Comparison of ENCODE assay signal across 17 cellular contexts in genomic region chr19:48990400-48990799, GRCh38. TPM values are rescaled to one million over a fixed set of nuclear protein-coding genes. Genes with fewer than 3 reads are reported as not detected.
DNase-seq lines count a peak whose midpoint lies in the region; ATAC-seq, FAIRE-seq and TF ChIP-seq lines count a peak whose summit lies in the region.
"Had no signal": no experiment of that assay in that cellular context is flagged by ENCODE, and none has a peak within 500 bp of the region (broad histone marks: within the 10 kb centered on the region; RNA-seq: fewer than 3 reads in every experiment).

No MANE protein-coding gene starts in this region.

- H3K9me3 Mint-ChIP-seq in activated naive CD8-positive, alpha-beta T cell treated with anti-CD3 and anti-CD28 coated beads, Interleukin-2, amount 50 U/mL, for 24 hours, result no peaks in the 10 kb centered on the region
- H3K9me3 Mint-ChIP-seq in osteocyte (ENCODE audit: unreplicated experiment), result no peaks in the 10 kb centered on the region
- H3K9me3 Mint-ChIP-seq: GM23338; stimulated activated naive CD8-positive, alpha-beta T cell treated with anti-CD3 and anti-CD28 coated beads, Interleukin-15, amount 100 ng/mL, for 72 hours had no signal

- H3K36me3 Mint-ChIP-seq in activated naive CD8-positive, alpha-beta T cell treated with anti-CD3 and anti-CD28 coated beads, Interleukin-2, amount 50 U/mL, for 24 hours (ENCODE audit: low read depth), result peaks cover 30% of the 10 kb centered on the region
- peaks cover 10% of the 10 kb centered on the region for H3K36me3 Mint-ChIP-seq in osteocyte (ENCODE audit: unreplicated experiment)

- intact Hi-C loops in HepG2 (cut with micrococcal nuclease; ENCODE audit: unreplicated experiment), result no loop called here
- intact Hi-C loops in right lobe of liver (cut with DNase I), result no loop called here

- H3K4ac ChIP-seq in mesenchymal stem cell (ENCODE audit: low read depth in 1 of 2, low read length in 2 of 2), result no peak overlapping the region

- 97% methylated on average over 4 of the region's 4 CpGs for WGBS in HepG2 (ENCODE audit: low lambda C conversion rate)
- 73% methylated on average over 4 of the region's 4 CpGs for WGBS in right lobe of liver (ENCODE audit: insufficient coverage, low coverage, low lambda C conversion rate, missing lambda C conversion rate)
- WGBS in mesenchymal stem cell, result 84% methylated on average over 4 of the region's 4 CpGs

- H3K9ac ChIP-seq in HepG2 (ENCODE audit: insufficient read depth, low read depth, low read length) (0 out of 2 replicates have a peak overlapping the region, but pooled peaks have one; percentile 10), mesenchymal stem cell (ENCODE audit: low read length) (peak overlapping the region; percentile 44)

- H4K91ac ChIP-seq in mesenchymal stem cell (ENCODE audit: low read length), result no peak overlapping the region

- peak overlapping the region; percentile 23 for H3K27ac Mint-ChIP-seq in activated naive CD8-positive, alpha-beta T cell treated with anti-CD3 and anti-CD28 coated beads, Interleukin-2, amount 50 U/mL, for 24 hours
- no peak overlapping the region for H3K27ac Mint-ChIP-seq in osteocyte (ENCODE audit: unreplicated experiment)
- H3K27ac Mint-ChIP-seq: GM23338 had no signal

- CTCF ChIA-PET in HepG2 (lab: Yijun Ruan, JAX; ENCODE audit: low intra/inter-chr PET ratio, low total read pairs), result no interaction called here

- no peak overlapping the region for H2BK5ac ChIP-seq in mesenchymal stem cell (ENCODE audit: low read depth, low read length, poor library complexity, severe bottlenecking)

- H3K27ac ChIP-seq in HepG2 (ENCODE audit: extremely low read length, insufficient read depth, low read length) (no peak overlapping the region), right lobe of liver (no peak overlapping the region), mesenchymal stem cell (ENCODE audit: low read length, poor library complexity, severe bottlenecking) (no peak overlapping the region)

- in situ Hi-C loops in HepG2 (cut with HindIII; ENCODE audit: extremely low pct_ligation_motif_present, low pct_unique_long_range_greater_than_20kb), result no loop called here

- peaks cover 32% of the 10 kb centered on the region for H3K4me1 ChIP-seq in HepG2 (ENCODE audit: insufficient read depth, low read length)
- peaks cover 0 to 18% (median 11%) of the 10 kb centered on the region in 4 donors for H3K4me1 ChIP-seq in right lobe of liver
- peaks cover 25% of the 10 kb centered on the region for H3K4me1 ChIP-seq in mesenchymal stem cell (ENCODE audit: control insufficient read depth, insufficient read depth, low read depth, low read length)
- H3K4me1 ChIP-seq: BE2C had no signal

- H3K4me2 ChIP-seq in HepG2 (ENCODE audit: low read depth, low read length) (peak overlapping the region; percentile 10; the same call in 1 of the 2 replicates), mesenchymal stem cell (ENCODE audit: low read length, poor library complexity, severe bottlenecking) (no peak overlapping the region)
- H3K4me2 ChIP-seq: GM23338 had no signal

- POLR2A ChIA-PET in HepG2 (lab: Yijun Ruan, JAX), result no interaction called here

- H4K20me1 ChIP-seq in HepG2 (ENCODE audit: insufficient read depth, low read length), result no peaks in the 10 kb centered on the region

- no peak for TF ChIP-seq RAD21 in HepG2 (CRISPR knock-in tag; IDR thresholded peaks at IDR 0.05)

- no peak overlapping the region for H3K23ac ChIP-seq in mesenchymal stem cell (ENCODE audit: low read length in 2 of 2)

- H3K79me2 ChIP-seq in HepG2 (ENCODE audit: insufficient read depth, low read length), result peaks cover 44% of the 10 kb centered on the region

- peaks cover 9 to 30% of the 10 kb centered on the region in 2 experiments; a peak in 4 of 5 replicates for H3K36me3 ChIP-seq in HepG2 (replicated peaks in 1 of 2; ENCODE audit: control insufficient read depth in 1 of 2, insufficient read depth in 2 of 2, low read length in 2 of 2)
- H3K36me3 ChIP-seq in right lobe of liver, result peaks cover 0 to 21% (median 0%) of the 10 kb centered on the region in 4 donors
- peaks cover 43 to 53% of the 10 kb centered on the region in 2 experiments for H3K36me3 ChIP-seq in mesenchymal stem cell (ENCODE audit: control insufficient read depth in 1 of 2, insufficient read depth in 2 of 2, low read depth in 1 of 2, low read length in 2 of 2)

- H3K4me3 Mint-ChIP-seq in activated naive CD8-positive, alpha-beta T cell treated with anti-CD3 and anti-CD28 coated beads, Interleukin-2, amount 50 U/mL, for 24 hours, result no peak overlapping the region
- H3K4me3 Mint-ChIP-seq in osteocyte (ENCODE audit: unreplicated experiment), result no peak overlapping the region
- H3K4me3 Mint-ChIP-seq: stimulated activated naive CD8-positive, alpha-beta T cell treated with anti-CD3 and anti-CD28 coated beads, Interleukin-15, amount 100 ng/mL, for 72 hours had no signal

- no peaks in the 10 kb centered on the region for H3K27me3 Mint-ChIP-seq in activated naive CD8-positive, alpha-beta T cell treated with anti-CD3 and anti-CD28 coated beads, Interleukin-2, amount 50 U/mL, for 24 hours
- H3K27me3 Mint-ChIP-seq in osteocyte (ENCODE audit: unreplicated experiment), result no peaks in the 10 kb centered on the region
- H3K27me3 Mint-ChIP-seq: stimulated activated naive CD8-positive, alpha-beta T cell treated with anti-CD3 and anti-CD28 coated beads, Interleukin-15, amount 100 ng/mL, for 72 hours had no signal

- TF ChIP-seq EP300 in HepG2 (IDR thresholded peaks at IDR 0.05; ENCODE audit: low read depth in 2 of 2, low read length in 2 of 2), result no peak
- no peak for TF ChIP-seq EP300 in HepG2 (CRISPR knock-in tag; IDR thresholded peaks at IDR 0.05; ENCODE audit: borderline replicate concordance)

- no peak overlapping the region for H3K18ac ChIP-seq in mesenchymal stem cell (ENCODE audit: low read depth in 1 of 2, low read length in 2 of 2)

- no peak overlapping the region for H3K14ac ChIP-seq in mesenchymal stem cell (ENCODE audit: low read length in 2 of 2)

- no peak overlapping the region for H2BK12ac ChIP-seq in mesenchymal stem cell (ENCODE audit: low read length in 2 of 2)

- H2BK120ac ChIP-seq in mesenchymal stem cell (ENCODE audit: low read depth, low read length), result no peak overlapping the region

- H3K4me1 Mint-ChIP-seq in activated naive CD8-positive, alpha-beta T cell treated with anti-CD3 and anti-CD28 coated beads, Interleukin-2, amount 50 U/mL, for 24 hours, result peaks cover 52% of the 10 kb centered on the region
- peaks cover 25% of the 10 kb centered on the region for H3K4me1 Mint-ChIP-seq in osteocyte (ENCODE audit: unreplicated experiment)

- no peak overlapping the region for H2BK15ac ChIP-seq in mesenchymal stem cell (ENCODE audit: low read depth, poor library complexity, severe bottlenecking)

- DNase-seq in HepG2 (ENCODE audit: low spot score) (no peak), right lobe of liver (no peak), mesenchymal stem cell (no peak), GM19240 (ENCODE audit: insufficient read length, low spot score) (no peak), osteocyte (ENCODE audit: extremely low spot score, unreplicated experiment) (no peak), DMS 273 (lab: John Stamatoyannopoulos, UW; ENCODE audit: unreplicated experiment) (no peak), RPMI8226 (no peak)
- no peak for DNase-seq in activated naive CD8-positive, alpha-beta T cell treated with anti-CD3 and anti-CD28 coated beads, Interleukin-2, amount 50 U/mL, for 24 hours
- DNase-seq: activated CD4-positive, alpha-beta T cell treated with anti-CD3 and anti-CD28 coated beads for 48 hours; activated effector memory CD4-positive, alpha-beta T cell treated with anti-CD3 and anti-CD28 coated beads, Interleukin-2, amount 50 U/mL, for 16 hours; BE2C; cerebellar nuclear complex; erythroblast; NCI-H2107; stimulated activated naive CD8-positive, alpha-beta T cell treated with anti-CD3 and anti-CD28 coated beads, Interleukin-15, amount 100 ng/mL, for 72 hours had no signal

- FAIRE-seq in HepG2 (lab: Jason Lieb, UNC), result no peak

- BruUV-seq in HepG2 (replicated peaks; lab: Mats Ljungman, UMichigan), result no TSS peak

- peaks cover 32% of the 10 kb centered on the region for H3K79me1 ChIP-seq in mesenchymal stem cell (replicated peaks; ENCODE audit: low read length, poor library complexity, severe bottlenecking)

- TF ChIP-seq POLR2A in HepG2 (IDR thresholded peaks at IDR 0.05; ENCODE audit: insufficient read depth in 1 of 2, low read depth in 2 of 2, low read length in 2 of 2) (no peak), right lobe of liver (IDR thresholded peaks at IDR 0.05) (no peak)

- no peak for ATAC-seq in HepG2
- no peak for ATAC-seq in right lobe of liver
- no peak for ATAC-seq in activated naive CD8-positive, alpha-beta T cell treated with anti-CD3 and anti-CD28 coated beads, Interleukin-2, amount 50 U/mL, for 24 hours
- ATAC-seq: GM23338; stimulated activated naive CD8-positive, alpha-beta T cell treated with anti-CD3 and anti-CD28 coated beads, Interleukin-15, amount 100 ng/mL, for 72 hours had no signal

- TF ChIP-seq CTCF in HepG2 (CRISPR knock-in tag; IDR thresholded peaks at IDR 0.05) (no peak), right lobe of liver (IDR thresholded peaks at IDR 0.05) (no peak), osteocyte (IDR thresholded peaks at IDR 0.05) (no peak)

- H3K27me3 ChIP-seq in HepG2 (ENCODE audit: control insufficient read depth in 1 of 2, insufficient read depth in 2 of 2, low read length in 2 of 2) (no peaks in the 10 kb centered on the region; a peak in 1 of 5 replicates), right lobe of liver (no peaks in the 10 kb centered on the region), mesenchymal stem cell (ENCODE audit: control insufficient read depth in 1 of 2, insufficient read depth in 1 of 2, low read length in 2 of 2) (no peaks in the 10 kb centered on the region)
- H3K27me3 ChIP-seq: BE2C had no signal

- no peaks in the 10 kb centered on the region for H3K9me3 ChIP-seq in HepG2 (ENCODE audit: low read length)
- H3K9me3 ChIP-seq in right lobe of liver, result no peaks in the 10 kb centered on the region
- H3K9me3 ChIP-seq in mesenchymal stem cell (ENCODE audit: control insufficient read depth, low read length), result no peaks in the 10 kb centered on the region
- H3K9me3 ChIP-seq: BE2C had no signal

- H2AFZ ChIP-seq in HepG2 (ENCODE audit: low read length), result no peak overlapping the region
- H2AFZ ChIP-seq in mesenchymal stem cell (ENCODE audit: low read depth, low read length), result no peak overlapping the region
- H2AFZ ChIP-seq: GM23338 had no signal

- H3K4me3 ChIP-seq in HepG2 (replicated peaks in 1 of 3; ENCODE audit: insufficient read depth in 1 of 3, low read depth in 2 of 3, low read length in 3 of 3) (no peak overlapping the region), right lobe of liver (no peak overlapping the region), mesenchymal stem cell (ENCODE audit: insufficient read depth in 1 of 2, low read depth in 1 of 2, low read length in 2 of 2) (peak overlapping the region in 1 of 2 experiments; percentile 97)
- H3K4me3 ChIP-seq: GM23338 had no signal

- H4K8ac ChIP-seq in mesenchymal stem cell (ENCODE audit: low read length), result no peak overlapping the region

- no peak overlapping the region for H2AK5ac ChIP-seq in mesenchymal stem cell (ENCODE audit: low read length, severe bottlenecking)

RNA-seq across cellular contexts. Expression of gene GYS1, which starts 2.7 kb away (rescaled TPM):
- total RNA-seq in HepG2 (2016; rRNA removed; fragmentation: Illumina TruSeq; extraction: Trizol) (16.4 and 18.4 TPM in 2 replicates), right lobe of liver (10 to 100 TPM in 2 of 6 experiments, 1 to 10 TPM in 4; 4.7 to 12.5 (median 8.9) TPM), osteocyte (37.6 and 42.2 TPM in 2 replicates)
- total RNA-seq in HepG2 (2016; cell fraction: cytosol; rRNA removed; fragmentation: Illumina TruSeq; extraction: Trizol; ENCODE audit: low read depth), result 5.2 and 5.3 TPM in 2 replicates
- 13.3 and 20.4 TPM in 2 replicates for total RNA-seq in HepG2 (2016; cell fraction: insoluble cytoplasmic fraction; rRNA removed; fragmentation: Illumina TruSeq; extraction: Trizol)
- total RNA-seq in HepG2 (2016; cell fraction: membrane; rRNA removed; fragmentation: Illumina TruSeq; extraction: Trizol), result 4.9 and 5.1 TPM in 2 replicates
- total RNA-seq in HepG2 (2016; cell fraction: nucleus; rRNA removed; fragmentation: Illumina TruSeq; extraction: Trizol), result 17.7 and 22.5 TPM in 2 replicates
- polyA plus RNA-seq in HepG2 (2011; rRNA removed), result 34.3 and 42.1 TPM in 2 replicates
- 15.4 and 24.0 TPM in 2 replicates for polyA plus RNA-seq in HepG2 (2011; cell fraction: cytosol; rRNA removed)
- 43.8 and 62.9 TPM in 2 replicates for polyA plus RNA-seq in HepG2 (2011; cell fraction: nucleus; rRNA removed)
- 10.2 and 20.0 TPM in 2 replicates for polyA plus RNA-seq in HepG2 (2012)
- polyA plus RNA-seq in HepG2 (2016; cell fraction: cytosol; fragmentation: Illumina TruSeq; extraction: Trizol; ENCODE audit: low read depth), result 1.1 and 1.4 TPM in 2 replicates
- polyA plus RNA-seq in HepG2 (2016; cell fraction: insoluble cytoplasmic fraction; fragmentation: Illumina TruSeq; extraction: Trizol; ENCODE audit: low read depth), result 10.8 and 15.0 TPM in 2 replicates
- polyA plus RNA-seq in HepG2 (2016; cell fraction: membrane; fragmentation: Illumina TruSeq; extraction: Trizol; ENCODE audit: low read depth), result 2.9 and 3.5 TPM in 2 replicates
- 28.6 and 30.1 TPM in 2 replicates for polyA plus RNA-seq in HepG2 (2016; cell fraction: nucleus; fragmentation: Illumina TruSeq; extraction: Trizol; ENCODE audit: insufficient read depth, low read depth)
- 85.1 and 134 TPM in 2 replicates for polyA minus RNA-seq in HepG2 (2011; rRNA and poly(A)+ RNA removed; ENCODE audit: low replicate concordance)
- 22.2 and 28.2 TPM in 2 replicates for polyA minus RNA-seq in HepG2 (2011; cell fraction: cytosol; rRNA and poly(A)+ RNA removed)
- 26.5 and 44.0 TPM in 2 replicates for polyA minus RNA-seq in HepG2 (2011; cell fraction: nucleus; rRNA and poly(A)+ RNA removed)
- polyA plus RNA-seq in mesenchymal stem cell (2013, experiment 1 of 2), result 26.9 TPM
- polyA plus RNA-seq in mesenchymal stem cell (2013, experiment 2 of 2), result 27.1 TPM

RNA-seq across cellular contexts. Expression of gene RUVBL2, which starts 3.3 kb away (rescaled TPM):
- total RNA-seq in HepG2 (2016; rRNA removed; fragmentation: Illumina TruSeq; extraction: Trizol) (108 and 122 TPM in 2 replicates), right lobe of liver (10 to 100 TPM; 22.8 to 66.7 (median 32.3) TPM), osteocyte (61.2 and 64.2 TPM in 2 replicates)
- total RNA-seq in HepG2 (2016; cell fraction: cytosol; rRNA removed; fragmentation: Illumina TruSeq; extraction: Trizol; ENCODE audit: low read depth), result 42.8 and 44.4 TPM in 2 replicates
- total RNA-seq in HepG2 (2016; cell fraction: insoluble cytoplasmic fraction; rRNA removed; fragmentation: Illumina TruSeq; extraction: Trizol), result 98.2 and 127 TPM in 2 replicates
- total RNA-seq in HepG2 (2016; cell fraction: membrane; rRNA removed; fragmentation: Illumina TruSeq; extraction: Trizol), result 53.1 and 56.0 TPM in 2 replicates
- 57.1 and 62.8 TPM in 2 replicates for total RNA-seq in HepG2 (2016; cell fraction: nucleus; rRNA removed; fragmentation: Illumina TruSeq; extraction: Trizol)
- 109 and 120 TPM in 2 replicates for polyA plus RNA-seq in HepG2 (2011; rRNA removed)
- 120 and 188 TPM in 2 replicates for polyA plus RNA-seq in HepG2 (2011; cell fraction: cytosol; rRNA removed)
- 169 and 241 TPM in 2 replicates for polyA plus RNA-seq in HepG2 (2011; cell fraction: nucleus; rRNA removed)
- polyA plus RNA-seq in HepG2 (2012), result 71.6 and 76.0 TPM in 2 replicates
- polyA plus RNA-seq in HepG2 (2016; cell fraction: cytosol; fragmentation: Illumina TruSeq; extraction: Trizol; ENCODE audit: low read depth), result 38.1 and 42.9 TPM in 2 replicates
- polyA plus RNA-seq in HepG2 (2016; cell fraction: insoluble cytoplasmic fraction; fragmentation: Illumina TruSeq; extraction: Trizol; ENCODE audit: low read depth), result 87.8 and 103 TPM in 2 replicates
- polyA plus RNA-seq in HepG2 (2016; cell fraction: membrane; fragmentation: Illumina TruSeq; extraction: Trizol; ENCODE audit: low read depth), result 44.0 and 49.8 TPM in 2 replicates
- 101 and 102 TPM in 2 replicates for polyA plus RNA-seq in HepG2 (2016; cell fraction: nucleus; fragmentation: Illumina TruSeq; extraction: Trizol; ENCODE audit: insufficient read depth, low read depth)
- polyA minus RNA-seq in HepG2 (2011; rRNA and poly(A)+ RNA removed; ENCODE audit: low replicate concordance), result 203 and 355 TPM in 2 replicates
- 65.7 and 86.3 TPM in 2 replicates for polyA minus RNA-seq in HepG2 (2011; cell fraction: cytosol; rRNA and poly(A)+ RNA removed)
- polyA minus RNA-seq in HepG2 (2011; cell fraction: nucleus; rRNA and poly(A)+ RNA removed), result 47.3 and 59.2 TPM in 2 replicates
- 46.3 TPM for polyA plus RNA-seq in mesenchymal stem cell (2013, experiment 1 of 2)
- 43.5 TPM for polyA plus RNA-seq in mesenchymal stem cell (2013, experiment 2 of 2)

RNA-seq across cellular contexts. Expression of gene FTL, which starts 25.3 kb away (rescaled TPM):
- total RNA-seq in HepG2 (2016; rRNA removed; fragmentation: Illumina TruSeq; extraction: Trizol) (3,909 and 8,800 TPM in 2 replicates), right lobe of liver (over 10,000 TPM in 3 of 6 experiments, 1,000 to 10,000 TPM in 3; 5,005 to 19,229 (median 10,447) TPM), osteocyte (2,724 and 2,792 TPM in 2 replicates)
- total RNA-seq in HepG2 (2016; cell fraction: cytosol; rRNA removed; fragmentation: Illumina TruSeq; extraction: Trizol; ENCODE audit: low read depth), result 89,971 and 90,879 TPM in 2 replicates
- total RNA-seq in HepG2 (2016; cell fraction: insoluble cytoplasmic fraction; rRNA removed; fragmentation: Illumina TruSeq; extraction: Trizol), result 3,851 and 8,859 TPM in 2 replicates
- total RNA-seq in HepG2 (2016; cell fraction: membrane; rRNA removed; fragmentation: Illumina TruSeq; extraction: Trizol), result 51,578 and 56,338 TPM in 2 replicates
- total RNA-seq in HepG2 (2016; cell fraction: nucleus; rRNA removed; fragmentation: Illumina TruSeq; extraction: Trizol), result 2,617 and 3,067 TPM in 2 replicates
- 2,513 and 2,721 TPM in 2 replicates for polyA plus RNA-seq in HepG2 (2011; rRNA removed)
- polyA plus RNA-seq in HepG2 (2011; cell fraction: cytosol; rRNA removed), result 2,416 and 4,778 TPM in 2 replicates
- 1,286 and 1,341 TPM in 2 replicates for polyA plus RNA-seq in HepG2 (2011; cell fraction: nucleus; rRNA removed)
- polyA plus RNA-seq in HepG2 (2012), result 3,171 and 4,080 TPM in 2 replicates
- 183,517 and 194,436 TPM in 2 replicates for polyA plus RNA-seq in HepG2 (2016; cell fraction: cytosol; fragmentation: Illumina TruSeq; extraction: Trizol; ENCODE audit: low read depth)
- polyA plus RNA-seq in HepG2 (2016; cell fraction: insoluble cytoplasmic fraction; fragmentation: Illumina TruSeq; extraction: Trizol; ENCODE audit: low read depth), result 7,307 and 7,404 TPM in 2 replicates
- polyA plus RNA-seq in HepG2 (2016; cell fraction: membrane; fragmentation: Illumina TruSeq; extraction: Trizol; ENCODE audit: low read depth), result 88,210 and 91,472 TPM in 2 replicates
- 7,073 and 8,244 TPM in 2 replicates for polyA plus RNA-seq in HepG2 (2016; cell fraction: nucleus; fragmentation: Illumina TruSeq; extraction: Trizol; ENCODE audit: insufficient read depth, low read depth)
- polyA minus RNA-seq in HepG2 (2011; rRNA and poly(A)+ RNA removed; ENCODE audit: low replicate concordance), result 1,399 and 2,171 TPM in 2 replicates
- 634 and 932 TPM in 2 replicates for polyA minus RNA-seq in HepG2 (2011; cell fraction: cytosol; rRNA and poly(A)+ RNA removed)
- polyA minus RNA-seq in HepG2 (2011; cell fraction: nucleus; rRNA and poly(A)+ RNA removed), result 209 and 221 TPM in 2 replicates
- 12,810 TPM for polyA plus RNA-seq in mesenchymal stem cell (2013, experiment 1 of 2)
- 12,668 TPM for polyA plus RNA-seq in mesenchymal stem cell (2013, experiment 2 of 2)

RNA-seq across cellular contexts. Expression of gene LHB, which starts 26.5 kb away (rescaled TPM):
- total RNA-seq in HepG2 (2016; rRNA removed; fragmentation: Illumina TruSeq; extraction: Trizol) (not detected in 2 replicates), right lobe of liver (not detected), osteocyte (not detected in 2 replicates)
- not detected in 2 replicates for total RNA-seq in HepG2 (2016; cell fraction: cytosol; rRNA removed; fragmentation: Illumina TruSeq; extraction: Trizol; ENCODE audit: low read depth)
- total RNA-seq in HepG2 (2016; cell fraction: insoluble cytoplasmic fraction; rRNA removed; fragmentation: Illumina TruSeq; extraction: Trizol), result not detected in 2 replicates
- total RNA-seq in HepG2 (2016; cell fraction: membrane; rRNA removed; fragmentation: Illumina TruSeq; extraction: Trizol), result not detected in 2 replicates
- total RNA-seq in HepG2 (2016; cell fraction: nucleus; rRNA removed; fragmentation: Illumina TruSeq; extraction: Trizol), result not detected in 2 replicates
- polyA plus RNA-seq in HepG2 (2011; rRNA removed), result 0.82 TPM in 1 of 2 replicates, not detected in the other
- 0.26 and 0.31 TPM in 2 replicates for polyA plus RNA-seq in HepG2 (2011; cell fraction: cytosol; rRNA removed)
- 14.9 and 17.4 TPM in 2 replicates for polyA plus RNA-seq in HepG2 (2011; cell fraction: nucleus; rRNA removed)
- polyA plus RNA-seq in HepG2 (2012), result 0.75 and 0.87 TPM in 2 replicates
- polyA plus RNA-seq in HepG2 (2016; cell fraction: cytosol; fragmentation: Illumina TruSeq; extraction: Trizol; ENCODE audit: low read depth), result not detected in 2 replicates
- not detected in 2 replicates for polyA plus RNA-seq in HepG2 (2016; cell fraction: insoluble cytoplasmic fraction; fragmentation: Illumina TruSeq; extraction: Trizol; ENCODE audit: low read depth)
- polyA plus RNA-seq in HepG2 (2016; cell fraction: membrane; fragmentation: Illumina TruSeq; extraction: Trizol; ENCODE audit: low read depth), result not detected in 2 replicates
- polyA plus RNA-seq in HepG2 (2016; cell fraction: nucleus; fragmentation: Illumina TruSeq; extraction: Trizol; ENCODE audit: insufficient read depth, low read depth), result 1.2 TPM in 1 of 2 replicates, not detected in the other
- not detected in 2 replicates for polyA minus RNA-seq in HepG2 (2011; rRNA and poly(A)+ RNA removed; ENCODE audit: low replicate concordance)
- polyA minus RNA-seq in HepG2 (2011; cell fraction: cytosol; rRNA and poly(A)+ RNA removed), result not detected in 2 replicates
- not detected in 2 replicates for polyA minus RNA-seq in HepG2 (2011; cell fraction: nucleus; rRNA and poly(A)+ RNA removed)
- polyA plus RNA-seq in mesenchymal stem cell (2013, experiment 1 of 2), result not detected
- 0.11 TPM for polyA plus RNA-seq in mesenchymal stem cell (2013, experiment 2 of 2)
- total RNA-seq: G401, GM23338 had no signal

RNA-seq across cellular contexts. Expression of gene CGB3, which starts 33.7 kb away (rescaled TPM):
- total RNA-seq in HepG2 (2016; rRNA removed; fragmentation: Illumina TruSeq; extraction: Trizol), result not detected in 2 replicates
- total RNA-seq in HepG2 (2016; cell fraction: cytosol; rRNA removed; fragmentation: Illumina TruSeq; extraction: Trizol; ENCODE audit: low read depth), result not detected in 2 replicates
- not detected in 2 replicates for total RNA-seq in HepG2 (2016; cell fraction: insoluble cytoplasmic fraction; rRNA removed; fragmentation: Illumina TruSeq; extraction: Trizol)
- not detected in 2 replicates for total RNA-seq in HepG2 (2016; cell fraction: membrane; rRNA removed; fragmentation: Illumina TruSeq; extraction: Trizol)
- not detected in 2 replicates for total RNA-seq in HepG2 (2016; cell fraction: nucleus; rRNA removed; fragmentation: Illumina TruSeq; extraction: Trizol)
- polyA plus RNA-seq in HepG2 (2011; rRNA removed), result not detected in 2 replicates
- polyA plus RNA-seq in HepG2 (2011; cell fraction: cytosol; rRNA removed), result not detected in 2 replicates
- 0.31 TPM in 1 of 2 replicates, not detected in the other for polyA plus RNA-seq in HepG2 (2011; cell fraction: nucleus; rRNA removed)
- not detected in 2 replicates for polyA plus RNA-seq in HepG2 (2012)
- not detected in 2 replicates for polyA plus RNA-seq in HepG2 (2016; cell fraction: cytosol; fragmentation: Illumina TruSeq; extraction: Trizol; ENCODE audit: low read depth)
- not detected in 2 replicates for polyA plus RNA-seq in HepG2 (2016; cell fraction: insoluble cytoplasmic fraction; fragmentation: Illumina TruSeq; extraction: Trizol; ENCODE audit: low read depth)
- not detected in 2 replicates for polyA plus RNA-seq in HepG2 (2016; cell fraction: membrane; fragmentation: Illumina TruSeq; extraction: Trizol; ENCODE audit: low read depth)
- not detected in 2 replicates for polyA plus RNA-seq in HepG2 (2016; cell fraction: nucleus; fragmentation: Illumina TruSeq; extraction: Trizol; ENCODE audit: insufficient read depth, low read depth)
- not detected in 2 replicates for polyA minus RNA-seq in HepG2 (2011; rRNA and poly(A)+ RNA removed; ENCODE audit: low replicate concordance)
- polyA minus RNA-seq in HepG2 (2011; cell fraction: cytosol; rRNA and poly(A)+ RNA removed), result not detected in 2 replicates
- polyA minus RNA-seq in HepG2 (2011; cell fraction: nucleus; rRNA and poly(A)+ RNA removed), result not detected in 2 replicates
- total RNA-seq in right lobe of liver, result not detected
- polyA plus RNA-seq in mesenchymal stem cell (2013, experiment 1 of 2), result not detected
- polyA plus RNA-seq in mesenchymal stem cell (2013, experiment 2 of 2), result not detected
- total RNA-seq in osteocyte, result not detected in 2 replicates
- total RNA-seq: G401, GM23338 had no signal
- polyA plus RNA-seq: GM23338 had no signal
